ENCODE assay signal across 20 cellular contexts in the genomic region with DNA sequence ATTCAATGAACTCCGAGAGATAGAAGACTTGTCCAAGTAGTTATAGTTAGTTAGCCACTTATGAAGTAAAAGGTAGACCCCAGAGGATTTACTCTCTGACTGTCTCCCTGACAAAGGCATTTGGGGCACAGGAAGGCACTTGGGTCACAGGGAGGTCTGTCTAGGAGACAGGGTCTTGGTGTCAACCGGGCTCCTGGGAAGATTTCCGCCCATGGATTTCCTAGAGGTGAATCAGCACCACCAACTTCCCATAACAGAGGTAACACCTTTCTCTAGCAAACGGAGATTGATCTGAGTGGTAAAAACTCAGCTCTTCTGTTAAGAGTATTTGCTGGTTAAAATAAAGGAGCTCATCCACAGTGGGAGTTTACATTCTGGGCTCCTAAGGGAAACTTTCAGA. TPM values are rescaled to one million over a fixed set of nuclear protein-coding genes. Genes with fewer than 3 reads are reported as not detected.
DNase-seq lines count a peak whose midpoint lies in the region; ATAC-seq, FAIRE-seq and TF ChIP-seq lines count a peak whose summit lies in the region.
"Had no signal": no experiment of that assay in that cellular context is flagged by ENCODE, and none has a peak within 500 bp of the region (broad histone marks: within the 10 kb centered on the region; RNA-seq: fewer than 3 reads in every experiment).

No MANE protein-coding gene starts in this region.

- H3K18ac ChIP-seq in H1 (ENCODE audit: extremely low read depth, low read length): no peak overlapping the region
- no peak overlapping the region for H3K18ac ChIP-seq in mesenchymal stem cell (ENCODE audit: low read depth in 1 of 2, low read length in 2 of 2)

- POLR2A ChIA-PET in H1 (lab: Charles Lee; ENCODE audit: partially characterized antibody): interaction anchor here (0.7 to 13.5 kb wide), 3 partner anchors 10 to 133 kb away, joined by 3 to 311 read pairs (median 5); a partner anchor contains a TSS

- no peak for TF ChIP-seq EP300 in H1 (IDR thresholded peaks at IDR 0.05; ENCODE audit: borderline replicate concordance in 1 of 2, low read depth in 2 of 2, low read length in 2 of 2)

- no peak for TF ChIP-seq POLR2A in H1 (IDR thresholded peaks at IDR 0.05; ENCODE audit: control extremely low read depth in 1 of 2, low read depth in 2 of 2, low read length in 2 of 2)

- H3K23me2 ChIP-seq in H1 (ENCODE audit: low read depth, low read length): no peaks in the 10 kb centered on the region; the same call in 1 of the 2 replicates

- H3K4me2 ChIP-seq in BLaER1 (0 out of 2 replicates have a peak overlapping the region, but pooled peaks have one; percentile 1), H1 (ENCODE audit: insufficient read depth in 1 of 2, low read depth in 2 of 2, low read length in 2 of 2) (no peak overlapping the region), mesenchymal stem cell (ENCODE audit: low read length, poor library complexity, severe bottlenecking) (no peak overlapping the region)

- H3K27me3 ChIP-seq in BLaER1 (no peaks in the 10 kb centered on the region), HUES48 (ENCODE audit: control insufficient read depth, insufficient read depth, low read length) (peaks cover 7% of the 10 kb centered on the region; the same call in 1 of the 2 replicates), H1 (replicated peaks in 1 of 4; ENCODE audit: control insufficient read depth in 3 of 4, extremely low read depth in 1 of 4, insufficient read depth in 3 of 4, low read length in 3 of 4) (peaks cover 0 to 4% (median 1%) of the 10 kb centered on the region in 4 experiments; a peak in 2 of 7 replicates), mesenchymal stem cell (ENCODE audit: control insufficient read depth in 1 of 2, insufficient read depth in 1 of 2, low read length in 2 of 2) (no peaks in the 10 kb centered on the region)

- H2BK20ac ChIP-seq in H1 (ENCODE audit: low read length): no peak overlapping the region

- H3K14ac ChIP-seq in H1 (ENCODE audit: insufficient read length) (no peak overlapping the region), mesenchymal stem cell (ENCODE audit: low read length in 2 of 2) (no peak overlapping the region)

- H2BK5ac ChIP-seq in H1 (ENCODE audit: low read depth, low read length) (no peak overlapping the region; the same call in 1 of the 2 replicates), mesenchymal stem cell (ENCODE audit: low read depth, low read length, poor library complexity, severe bottlenecking) (no peak overlapping the region)

- H3K79me1 ChIP-seq in H1 (ENCODE audit: low read depth, low read length) (no peaks in the 10 kb centered on the region), mesenchymal stem cell (replicated peaks; ENCODE audit: low read length, poor library complexity, severe bottlenecking) (no peaks in the 10 kb centered on the region)

- no peak for FAIRE-seq in H1 (lab: Jason Lieb, UNC)
- FAIRE-seq: G401.6, GM12891 had no signal

- ATAC-seq in GM21528 (IDR thresholded peaks at IDR 0.05; ENCODE audit: low FRiP score, unreplicated experiment): no peak

- H2AK5ac ChIP-seq in H1 (ENCODE audit: low read depth, low read length): no peak overlapping the region
- H2AK5ac ChIP-seq in mesenchymal stem cell (ENCODE audit: low read length, severe bottlenecking): peak overlapping the region; percentile 77

- CTCF ChIA-PET in H1 (lab: Charles Lee; ENCODE audit: partially characterized antibody): interaction anchor here (0.7 to 1.4 kb wide), 5 partner anchors 9 to 111 kb away, joined by 3 to 5 read pairs (median 3); a partner anchor contains a TSS

- TF ChIP-seq RAD21 in H1 (IDR thresholded peaks at IDR 0.05 in 1 of 2, conservative IDR thresholded peaks at IDR 0.05 in 1 of 2; ENCODE audit: low read depth in 2 of 2, low read length in 2 of 2): no peak

- H4K91ac ChIP-seq in H1 (replicated peaks; ENCODE audit: insufficient read length, low read length) (no peak overlapping the region), mesenchymal stem cell (ENCODE audit: low read length) (no peak overlapping the region)

- H2BK15ac ChIP-seq in H1 (ENCODE audit: low read length) (no peak overlapping the region), mesenchymal stem cell (ENCODE audit: low read depth, poor library complexity, severe bottlenecking) (no peak overlapping the region)

- no peak overlapping the region for H2AFZ ChIP-seq in H1 (ENCODE audit: low read length)
- no peak overlapping the region for H2AFZ ChIP-seq in mesenchymal stem cell (ENCODE audit: low read depth, low read length)

- H4K8ac ChIP-seq in H1 (ENCODE audit: extremely low read depth, insufficient read depth, low read length) (no peak overlapping the region), mesenchymal stem cell (ENCODE audit: low read length) (no peak overlapping the region)

- H4K5ac ChIP-seq in H1 (ENCODE audit: insufficient read length, low read depth, low read length): no peak overlapping the region

- no peaks in the 10 kb centered on the region for H3K36me3 ChIP-seq in BLaER1
- H3K36me3 ChIP-seq in HUES48 (ENCODE audit: control insufficient read depth, insufficient read depth, low read length): no peaks in the 10 kb centered on the region
- H3K36me3 ChIP-seq in H1 (ENCODE audit: control insufficient read depth in 2 of 4, insufficient read depth in 4 of 4, low read length in 3 of 4): no peaks in the 10 kb centered on the region
- no peaks in the 10 kb centered on the region for H3K36me3 ChIP-seq in mesenchymal stem cell (ENCODE audit: control insufficient read depth in 1 of 2, insufficient read depth in 2 of 2, low read depth in 1 of 2, low read length in 2 of 2)

- H3K4me3 ChIP-seq in BLaER1 (no peak overlapping the region), HUES48 (ENCODE audit: low read depth, low read length) (no peak overlapping the region), H1 (ENCODE audit: extremely low read depth in 1 of 4, insufficient read depth in 2 of 4, low read depth in 3 of 4, low read length in 4 of 4) (no peak overlapping the region), mesenchymal stem cell (ENCODE audit: insufficient read depth in 1 of 2, low read depth in 1 of 2, low read length in 2 of 2) (no peak overlapping the region)

- H2BK12ac ChIP-seq in H1 (ENCODE audit: low read depth, low read length) (peak overlapping the region; percentile 80), mesenchymal stem cell (ENCODE audit: low read length in 2 of 2) (no peak overlapping the region)

- TF ChIP-seq CTCF in H1 (IDR thresholded peaks at IDR 0.05; ENCODE audit: control extremely low read depth in 1 of 3, insufficient read depth in 1 of 3, low read depth in 1 of 3, low read length in 3 of 3): no peak

- H3K27ac ChIP-seq in BLaER1: no peak overlapping the region
- H3K27ac ChIP-seq in HUES48 (ENCODE audit: low read depth, low read length): peak overlapping the region; percentile 56
- no peak overlapping the region for H3K27ac ChIP-seq in H1 (ENCODE audit: low read depth, low read length)
- no peak overlapping the region for H3K27ac ChIP-seq in mesenchymal stem cell (ENCODE audit: low read length, poor library complexity, severe bottlenecking)
- H3K27ac ChIP-seq: 22Rv1, HL-60 had no signal

- H3K4ac ChIP-seq in H1 (replicated peaks; ENCODE audit: insufficient read length, low read depth, low read length) (no peak overlapping the region), mesenchymal stem cell (ENCODE audit: low read depth in 1 of 2, low read length in 2 of 2) (no peak overlapping the region)

- H3K23ac ChIP-seq in H1 (ENCODE audit: insufficient read length) (no peak overlapping the region), mesenchymal stem cell (ENCODE audit: low read length in 2 of 2) (no peak overlapping the region)

- 62% methylated on average over 4 of the region's 4 CpGs; no CpG with 5 or more reads in 1 of the 2 experiments for WGBS in H1 (ENCODE audit: extremely low coverage in 1 of 2, insufficient coverage in 1 of 2, insufficient read length in 1 of 2, insufficient replicate concordance in 2 of 2, low coverage in 1 of 2, low lambda C conversion rate in 2 of 2, missing lambda C conversion rate in 1 of 2), 2 experiments
- 60% methylated on average over 2 of the region's 4 CpGs for WGBS in mesenchymal stem cell

- no peak overlapping the region for H3K56ac ChIP-seq in H1 (replicated peaks; ENCODE audit: insufficient read length, low read depth, low read length)

- DNase-seq in H1 (ENCODE audit: low read depth in 1 of 2, low spot score in 2 of 2): no peak
- no peak for DNase-seq in mesenchymal stem cell
- no peak for DNase-seq in NCI-H187 treated with DMSO at 0.1 percent for 48 hours (lab: John Stamatoyannopoulos, UW)
- no peak for DNase-seq in cortex of kidney (lab: John Stamatoyannopoulos, UW)
- DNase-seq: AML-193; C1 segment of cervical spinal cord; Calu3; CD4-positive, alpha-beta T cell; DMS 273 treated with DMSO at 0.1 percent for 48 hours; HCEC 1CT; HFFc6; KG1 had no signal

- H3K4me1 ChIP-seq in BLaER1 (peaks cover 8% of the 10 kb centered on the region; the same call in 1 of the 2 replicates), HUES48 (ENCODE audit: control insufficient read depth, insufficient read depth, low read length) (peaks cover 10% of the 10 kb centered on the region), H1 (replicated peaks in 1 of 4; ENCODE audit: control insufficient read depth in 3 of 4, insufficient read depth in 4 of 4, low read length in 3 of 4) (peaks cover 0 to 8% (median 4%) of the 10 kb centered on the region in 4 experiments; a peak in 3 of 7 replicates), mesenchymal stem cell (ENCODE audit: control insufficient read depth, insufficient read depth, low read depth, low read length) (peaks cover 5% of the 10 kb centered on the region)

- H4K20me1 ChIP-seq in BLaER1 (no peaks in the 10 kb centered on the region), H1 (replicated peaks in 1 of 2; ENCODE audit: control insufficient read depth in 1 of 2, insufficient read depth in 2 of 2, low read length in 2 of 2) (no peaks in the 10 kb centered on the region)

- H3K9me3 ChIP-seq in BLaER1 (no peaks in the 10 kb centered on the region; the same call in 1 of the 2 replicates), HUES48 (ENCODE audit: control insufficient read depth, insufficient read depth, low read length) (no peaks in the 10 kb centered on the region), H1 (ENCODE audit: insufficient read depth in 2 of 2, low read depth in 1 of 2, low read length in 1 of 2) (peaks cover 0 to 2% of the 10 kb centered on the region in 2 experiments; a peak in 1 of 4 replicates), mesenchymal stem cell (ENCODE audit: control insufficient read depth, low read length) (peaks cover 3% of the 10 kb centered on the region)

- H3K9ac ChIP-seq in BLaER1 (no peak overlapping the region), HUES48 (ENCODE audit: low read depth, low read length) (no peak overlapping the region), H1 (replicated peaks in 1 of 4; ENCODE audit: extremely low read depth in 1 of 4, low read depth in 3 of 4, low read length in 3 of 4) (no peak overlapping the region), mesenchymal stem cell (ENCODE audit: low read length) (no peak overlapping the region)

- no peaks in the 10 kb centered on the region for H3K79me2 ChIP-seq in H1 (ENCODE audit: control insufficient read depth in 1 of 2, insufficient read depth in 2 of 2, low read length in 2 of 2)

- H2BK120ac ChIP-seq in H1 (replicated peaks; ENCODE audit: low read depth, low read length): no peak overlapping the region
- H2BK120ac ChIP-seq in mesenchymal stem cell (ENCODE audit: low read depth, low read length): no peak overlapping the region

RNA-seq across cellular contexts. Expression of a gene that starts 16.4 kb away (rescaled TPM):
- total RNA-seq in H1 (2021; fragmentation: NEBNext Ultra II Directional; extraction: Animal tissue kit (Norgen Biotek cat#: 25700)): 108 and 113 TPM in 2 replicates
- polyA plus RNA-seq in H1 (2011; rRNA removed): 19.1 and 29.7 TPM in 2 replicates
- 36.4 TPM for polyA plus RNA-seq in H1 (2011; cell fraction: cytosol; rRNA removed)
- polyA plus RNA-seq in H1 (2011; cell fraction: nucleus; rRNA removed): 106 TPM
- 58.2 to 88.4 TPM (median 74.4 TPM) in 4 replicates for polyA plus RNA-seq in H1 (2012, experiment 1 of 2)
- polyA plus RNA-seq in H1 (2012, experiment 2 of 2): 84.1 TPM
- polyA plus RNA-seq in H1 (2013, experiment 1 of 2): 122 TPM
- polyA plus RNA-seq in H1 (2013, experiment 2 of 2): 139 TPM
- polyA minus RNA-seq in H1 (2011; rRNA and poly(A)+ RNA removed): 18.3 and 33.7 TPM in 2 replicates
- polyA minus RNA-seq in H1 (2011; cell fraction: cytosol; rRNA and poly(A)+ RNA removed): 37.7 TPM
- polyA minus RNA-seq in H1 (2011; cell fraction: nucleus; rRNA and poly(A)+ RNA removed): 109 TPM
- 408 TPM for polyA plus RNA-seq in mesenchymal stem cell (2013, experiment 1 of 2)
- polyA plus RNA-seq in mesenchymal stem cell (2013, experiment 2 of 2): 395 TPM
- total RNA-seq: CD4-positive, alpha-beta T cell had no signal
- polyA plus RNA-seq: IgD-negative memory B cell had no signal
